14 cellular contexts compared by ENCODE assay signal in genomic region chr4:152399246-152399645, GRCh38.
DNase-seq lines count a peak whose midpoint lies in the region; ATAC-seq and TF ChIP-seq lines count a peak whose summit lies in the region.
"Had no signal": no experiment of that assay in that cellular context is flagged by ENCODE, and none has a peak within 500 bp of the region (broad histone marks: within the 10 kb centered on the region; RNA-seq: fewer than 3 reads in every experiment).

No MANE protein-coding gene starts in this region.

- H3K27me3 ChIP-seq in GM23338 (ENCODE audit: insufficient read depth), result no peaks in the 10 kb centered on the region

- H3K4me1 Mint-ChIP-seq in stimulated activated naive CD8-positive, alpha-beta T cell treated with anti-CD3 and anti-CD28 coated beads, Interleukin-15, amount 100 ng/mL, for 72 hours, result peaks cover 43% of the 10 kb centered on the region
- peaks cover 28% of the 10 kb centered on the region for H3K4me1 Mint-ChIP-seq in T-helper 2 cell treated with Interferon-gamma antibody and Interleukin-4, amounts not matched to agents 5 μg/mL and 100 μg/mL, for 36 hours (ENCODE audit: low read depth)
- H3K4me1 Mint-ChIP-seq in Calu3 (ENCODE audit: low read depth, unreplicated experiment), result peaks cover 10% of the 10 kb centered on the region
- peaks cover 8% of the 10 kb centered on the region for H3K4me1 Mint-ChIP-seq in GM23338

- TF ChIP-seq CTCF in Calu3 (IDR thresholded peaks at IDR 0.05; ENCODE audit: unreplicated experiment) (no peak), GM23338 (conservative IDR thresholded peaks at IDR 0.05; ENCODE audit: low read depth in 2 of 2) (no peak)

- no TSS peak for BruUV-seq in Calu3 (replicated peaks; lab: Mats Ljungman, UMichigan)

- no peaks in the 10 kb centered on the region; the same call in 1 of the 2 replicates for H4K20me1 ChIP-seq in GM23338 (replicated peaks; ENCODE audit: insufficient read depth)

- no peak overlapping the region for H3K4me3 ChIP-seq in GM23338
- H3K4me3 ChIP-seq: A549 had no signal

- H3K36me3 ChIP-seq in GM23338 (ENCODE audit: insufficient read depth), result no peaks in the 10 kb centered on the region

- H3K36me3 Mint-ChIP-seq in T-helper 2 cell treated with Interferon-gamma antibody and Interleukin-4, amounts not matched to agents 5 μg/mL and 100 μg/mL, for 36 hours (ENCODE audit: low read depth), result peaks cover 11% of the 10 kb centered on the region
- no peaks in the 10 kb centered on the region for H3K36me3 Mint-ChIP-seq in Calu3 (ENCODE audit: insufficient read depth, unreplicated experiment)
- peaks cover 4% of the 10 kb centered on the region; the same call in 1 of the 3 replicates for H3K36me3 Mint-ChIP-seq in GM23338 (ENCODE audit: low read depth)

- no peak overlapping the region for H3K27ac ChIP-seq in GM23338 (ENCODE audit: low read depth)
- H3K27ac ChIP-seq: A549, KMS-11 had no signal

- intact Hi-C loops in Calu3 (cut with micrococcal nuclease; ENCODE audit: unreplicated experiment), result loop anchor here (10.0 kb wide), 1 partner anchor 354 kb away; no protein-coding TSS in a partner anchor

- no peaks in the 10 kb centered on the region for H3K9me2 ChIP-seq in GM23338 (ENCODE audit: insufficient read depth)

- no peaks in the 10 kb centered on the region for H3K9me3 Mint-ChIP-seq in stimulated activated naive CD8-positive, alpha-beta T cell treated with anti-CD3 and anti-CD28 coated beads, Interleukin-15, amount 100 ng/mL, for 72 hours
- no peaks in the 10 kb centered on the region for H3K9me3 Mint-ChIP-seq in T-helper 2 cell treated with Interferon-gamma antibody and Interleukin-4, amounts not matched to agents 5 μg/mL and 100 μg/mL, for 36 hours
- H3K9me3 Mint-ChIP-seq in Calu3 (ENCODE audit: low read depth, unreplicated experiment) (no peaks in the 10 kb centered on the region), GM23338 (no peaks in the 10 kb centered on the region)
- H3K9me3 Mint-ChIP-seq: activated naive CD4-positive, alpha-beta T cell treated with anti-CD3 and anti-CD28 coated beads for 36 hours had no signal

- no peak for DNase-seq in stimulated activated naive CD8-positive, alpha-beta T cell treated with anti-CD3 and anti-CD28 coated beads, Interleukin-15, amount 100 ng/mL, for 72 hours
- DNase-seq in stimulated activated naive CD8-positive, alpha-beta T cell treated with anti-CD3 and anti-CD28 coated beads, Interleukin-15, Interleukin-2, amounts not matched to agents 100 U/mL and 50 U/mL, for 24 hours, result no peak
- DNase-seq in T-helper 2 cell treated with Interferon-gamma antibody and Interleukin-4, amounts not matched to agents 5 μg/mL and 100 μg/mL, for 36 hours (ENCODE audit: low spot score), result no peak
- DNase-seq in Calu3 (no peak), GM23338 (ENCODE audit: low spot score) (no peak)
- DNase-seq: activated CD4-positive, CD25-positive, alpha-beta regulatory T cell treated with anti-CD3 and anti-CD28 coated beads, Interleukin-2, amount 50 U/mL, for 72 hours; activated naive CD4-positive, alpha-beta T cell treated with anti-CD3 and anti-CD28 coated beads for 36 hours; hypothalamus; NK-92 treated with Interleukin-12 subunit alpha and Interleukin-12 subunit beta, amount 100 ng/mL, for 24 hours had no signal

- no peak overlapping the region for H3K4me3 Mint-ChIP-seq in stimulated activated naive CD8-positive, alpha-beta T cell treated with anti-CD3 and anti-CD28 coated beads, Interleukin-15, amount 100 ng/mL, for 72 hours
- H3K4me3 Mint-ChIP-seq in T-helper 2 cell treated with Interferon-gamma antibody and Interleukin-4, amounts not matched to agents 5 μg/mL and 100 μg/mL, for 36 hours, result peak overlapping the region; percentile 18
- H3K4me3 Mint-ChIP-seq in Calu3 (ENCODE audit: low read depth, unreplicated experiment) (no peak overlapping the region), GM23338 (no peak overlapping the region)
- H3K4me3 Mint-ChIP-seq: activated naive CD4-positive, alpha-beta T cell treated with anti-CD3 and anti-CD28 coated beads for 36 hours had no signal

- no peak overlapping the region for H3K4me2 ChIP-seq in GM23338
- H3K4me2 ChIP-seq: A549, KMS-11 had no signal

- peaks cover 9% of the 10 kb centered on the region for H3K79me2 ChIP-seq in GM23338 (replicated peaks; ENCODE audit: insufficient read depth)

- peak; percentile 33 for ATAC-seq in stimulated activated naive CD8-positive, alpha-beta T cell treated with anti-CD3 and anti-CD28 coated beads, Interleukin-15, amount 100 ng/mL, for 72 hours
- no peak for ATAC-seq in stimulated activated naive CD8-positive, alpha-beta T cell treated with anti-CD3 and anti-CD28 coated beads, Interleukin-15, Interleukin-2, amounts not matched to agents 100 U/mL and 50 U/mL, for 24 hours
- ATAC-seq in HG03469 (IDR thresholded peaks at IDR 0.05; ENCODE audit: unreplicated experiment) (peak; percentile 71), HG02571 (IDR thresholded peaks at IDR 0.05; ENCODE audit: unreplicated experiment) (no peak), HG02840 (IDR thresholded peaks at IDR 0.05; ENCODE audit: low FRiP score, unreplicated experiment) (no peak), GM23338 (no peak)
- ATAC-seq: A549 had no signal

- no peaks in the 10 kb centered on the region for H3K27me3 Mint-ChIP-seq in stimulated activated naive CD8-positive, alpha-beta T cell treated with anti-CD3 and anti-CD28 coated beads, Interleukin-15, amount 100 ng/mL, for 72 hours
- H3K27me3 Mint-ChIP-seq in T-helper 2 cell treated with Interferon-gamma antibody and Interleukin-4, amounts not matched to agents 5 μg/mL and 100 μg/mL, for 36 hours (ENCODE audit: low read depth), result no peaks in the 10 kb centered on the region
- H3K27me3 Mint-ChIP-seq in Calu3 (ENCODE audit: unreplicated experiment) (no peaks in the 10 kb centered on the region), GM23338 (ENCODE audit: insufficient read depth, low read depth, poor library complexity) (no peaks in the 10 kb centered on the region)

- no peak overlapping the region for H2AFZ ChIP-seq in GM23338

- CTCF ChIA-PET in Calu3 (lab: Charles Lee), result no interaction called here

- H3K4me1 ChIP-seq in GM23338 (ENCODE audit: insufficient read depth), result peaks cover 9% of the 10 kb centered on the region
- H3K4me1 ChIP-seq: A549 had no signal

- H3K27ac Mint-ChIP-seq in stimulated activated naive CD8-positive, alpha-beta T cell treated with anti-CD3 and anti-CD28 coated beads, Interleukin-15, amount 100 ng/mL, for 72 hours, result no peak overlapping the region
- H3K27ac Mint-ChIP-seq in T-helper 2 cell treated with Interferon-gamma antibody and Interleukin-4, amounts not matched to agents 5 μg/mL and 100 μg/mL, for 36 hours, result no peak overlapping the region
- H3K27ac Mint-ChIP-seq in Calu3 (ENCODE audit: unreplicated experiment), result no peak overlapping the region
- no peak overlapping the region for H3K27ac Mint-ChIP-seq in GM23338
- H3K27ac Mint-ChIP-seq: activated naive CD4-positive, alpha-beta T cell treated with anti-CD3 and anti-CD28 coated beads for 36 hours had no signal

- no peaks in the 10 kb centered on the region for H3F3A ChIP-seq in GM23338 (replicated peaks; ENCODE audit: low read depth)

TF ChIP-seq in GM23338, 12 proteins besides CTCF, POLR2A, EP300 and RAD21:
- TF ChIP-seq POLR2AphosphoS5 (IDR thresholded peaks at IDR 0.05; ENCODE audit: low read depth), result no peak
- no peak for TF ChIP-seq ZNF114 (CRISPR knock-in tag; IDR thresholded peaks at IDR 0.05)
- no peak for TF ChIP-seq EZH2phosphoT487 (IDR thresholded peaks at IDR 0.05; ENCODE audit: unreplicated experiment)
- no peak for TF ChIP-seq NANOG (IDR thresholded peaks at IDR 0.05; ENCODE audit: borderline replicate concordance)
- TF ChIP-seq EZH2 (IDR thresholded peaks at IDR 0.05; ENCODE audit: low read depth, unreplicated experiment), result no peak
- no peak for TF ChIP-seq ETS1 (IDR thresholded peaks at IDR 0.05)
- TF ChIP-seq CREB1 (CRISPR knock-in tag; IDR thresholded peaks at IDR 0.05; ENCODE audit: low read depth), result no peak
- TF ChIP-seq JUNB (IDR thresholded peaks at IDR 0.05; ENCODE audit: unreplicated experiment), result no peak

Comparison
In these comparisons a context has a peak if more than half of its experiments do, and no peak if none do; other contexts are left out.
1. ATAC-seq: peak in stimulated activated naive CD8-positive, alpha-beta T cell treated with anti-CD3 and anti-CD28 coated beads, Interleukin-15, amount 100 ng/mL, for 72 hours (single experiment) and HG03469 (single experiment); none in stimulated activated naive CD8-positive, alpha-beta T cell treated with anti-CD3 and anti-CD28 coated beads, Interleukin-15, Interleukin-2, amounts not matched to agents 100 U/mL and 50 U/mL, for 24 hours (single experiment), HG02571 (single experiment), HG02840 (single experiment) and GM23338 (single experiment).